8 cellular contexts compared by ENCODE assay signal in the genomic region with DNA sequence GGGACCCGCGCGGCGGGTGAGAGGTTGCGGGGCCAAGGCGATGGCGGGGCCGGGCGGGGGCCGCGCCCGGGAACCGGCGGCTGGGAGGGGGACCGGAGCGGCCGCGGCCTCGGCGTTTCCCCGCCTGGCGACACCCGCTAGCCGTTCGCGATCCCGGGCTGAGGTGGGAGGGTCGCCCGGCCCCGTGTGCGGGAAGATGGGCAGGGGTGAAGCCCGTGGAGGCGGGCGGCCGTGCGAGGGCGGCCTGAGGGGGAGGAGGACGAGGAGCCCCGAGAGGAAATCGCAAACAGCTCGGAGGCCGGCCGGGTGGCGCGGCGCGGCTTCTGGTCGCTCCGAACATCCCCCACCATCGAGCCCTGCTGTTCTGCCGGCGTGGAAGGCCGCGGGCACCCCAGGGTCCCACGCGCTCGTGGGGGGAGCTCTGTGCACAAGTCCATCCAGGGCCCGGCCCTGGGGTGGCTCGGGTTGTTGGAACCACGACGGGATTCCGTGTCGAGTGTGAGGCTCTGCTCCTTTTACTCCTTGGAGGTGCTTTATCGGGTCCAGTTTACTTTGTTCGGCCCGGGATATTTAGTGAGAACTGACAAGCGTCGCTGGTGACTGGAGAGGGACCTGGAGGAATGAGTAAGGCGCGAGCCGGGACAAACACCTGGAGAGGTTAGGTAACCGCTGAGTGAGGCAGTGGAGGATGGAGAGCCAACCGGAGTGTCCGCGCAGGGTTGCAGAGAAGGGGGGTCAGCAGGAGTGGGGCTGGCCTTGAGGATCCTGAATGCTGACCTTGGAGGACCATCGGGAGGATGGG. TPM values are rescaled to one million over a fixed set of nuclear protein-coding genes. Genes with fewer than 3 reads are reported as not detected.
DNase-seq lines count a peak whose midpoint lies in the region; ATAC-seq and TF ChIP-seq lines count a peak whose summit lies in the region.

No MANE protein-coding gene starts in this region.

- H3K4me3 ChIP-seq in ACC112 (ENCODE audit: low read depth, low read length) = peak overlapping the region; percentile 94
- peak overlapping the region; percentile 69 to 99 (median 78) for H3K4me3 ChIP-seq in Peyer's patch
- peak overlapping the region; percentile 45 to 92 for H3K4me3 ChIP-seq in uterus

- TF ChIP-seq CTCF in Peyer's patch (IDR thresholded peaks at IDR 0.05) = no peak
- TF ChIP-seq CTCF in omental fat pad (IDR thresholded peaks at IDR 0.05) = no peak
- no peak for TF ChIP-seq CTCF in uterus (IDR thresholded peaks at IDR 0.05)

- ATAC-seq in GM18867 (IDR thresholded peaks at IDR 0.05; ENCODE audit: unreplicated experiment) = peak; percentile 42
- peak; percentile 29 for ATAC-seq in HG03097 (IDR thresholded peaks at IDR 0.05; ENCODE audit: low FRiP score, unreplicated experiment)
- peak; percentile 57 for ATAC-seq in omental fat pad (ENCODE audit: low FRiP score)

- H3K27me3 ChIP-seq in ACC112 (ENCODE audit: insufficient read depth, low read length) (no peaks in the 10 kb centered on the region), Peyer's patch (no peaks in the 10 kb centered on the region), uterus (no peaks in the 10 kb centered on the region)

- DNase-seq in Peyer's patch = peak; percentile 56 to 77 (median 75)
- peak; percentile 52 for DNase-seq in activated naive CD4-positive, alpha-beta T cell treated with anti-CD3 and anti-CD28 coated beads, Interleukin-2, amount 50 U/mL, for 16 hours
- peak in 40 of 42 donors; percentile 15 to 75 (median 49) for DNase-seq in head of caudate nucleus
- no peak for DNase-seq in omental fat pad (ENCODE audit: low spot score)
- DNase-seq in uterus = peak; percentile 41 to 42

- peaks cover 49% of the 10 kb centered on the region for H3K79me2 ChIP-seq in ACC112 (ENCODE audit: control insufficient read depth, insufficient read depth, low read length, unreplicated experiment)

- intact Hi-C loops in head of caudate nucleus (cut with DNase I) = loop anchor here (5.0 kb wide), 1 partner anchor 67 kb away; no protein-coding TSS in a partner anchor
- intact Hi-C loops in uterus (cut with DNase I; ENCODE audit: low total_unique reads) = no loop called here

- H2AFZ ChIP-seq in ACC112 (ENCODE audit: low read length, unreplicated experiment) = peak overlapping the region; percentile 97

- H3K36me3 ChIP-seq in ACC112 (ENCODE audit: insufficient read depth, low read length) = no peaks in the 10 kb centered on the region
- H3K36me3 ChIP-seq in Peyer's patch = no peaks in the 10 kb centered on the region
- H3K36me3 ChIP-seq in uterus = no peaks in the 10 kb centered on the region

- H3K4me1 ChIP-seq in ACC112 (ENCODE audit: control insufficient read depth, insufficient read depth, low read length, unreplicated experiment) = peaks cover 4% of the 10 kb centered on the region
- peaks cover 0 to 14% (median 0%) of the 10 kb centered on the region in 4 donors for H3K4me1 ChIP-seq in Peyer's patch
- peaks cover 0 to 5% of the 10 kb centered on the region in 2 donors for H3K4me1 ChIP-seq in uterus

- no peak for TF ChIP-seq POLR2A in Peyer's patch (IDR thresholded peaks at IDR 0.05)
- TF ChIP-seq POLR2A in uterus (IDR thresholded peaks at IDR 0.05) = no peak

- H3K27ac ChIP-seq in ACC112 (ENCODE audit: low read depth, low read length) (peak overlapping the region; percentile 39; the same call in 1 of the 2 replicates), Peyer's patch (peak overlapping the region; percentile 88 to 95 (median 92)), uterus (peak overlapping the region; percentile 97 to 98)

- H3K9me3 ChIP-seq in Peyer's patch = no peaks in the 10 kb centered on the region
- no peaks in the 10 kb centered on the region for H3K9me3 ChIP-seq in uterus

RNA-seq across cellular contexts. Expression of gene CRTC3, which starts 0.7 kb away (rescaled TPM):
- 10 to 100 TPM; 19.8 to 33.1 (median 25.9) TPM for total RNA-seq in Peyer's patch
- 10 to 100 TPM; 31.5 to 52.8 (median 44.3) TPM for total RNA-seq in omental fat pad
- total RNA-seq in uterus = 10 to 100 TPM; 18.4 to 89.4 (median 40.9) TPM

Comparison
In these comparisons a context has a peak if more than half of its experiments do, and no peak if none do; other contexts are left out.
1. H3K27ac ChIP-seq: peak in every context shown above with its lines; median percentile 98 in uterus; 92 in Peyer's patch; 39 in ACC112.